In genomic region chr11:61616443-61616842, GRCh38 we compare ENCODE assay signal across 25 cellular contexts. TPM values are rescaled to one million over a fixed set of nuclear protein-coding genes. Genes with fewer than 3 reads are reported as not detected.
DNase-seq lines count a peak whose midpoint lies in the region; ATAC-seq, FAIRE-seq and TF ChIP-seq lines count a peak whose summit lies in the region.
"Had no signal": no experiment of that assay in that cellular context is flagged by ENCODE, and none has a peak within 500 bp of the region (broad histone marks: within the 10 kb centered on the region; RNA-seq: fewer than 3 reads in every experiment).

No MANE protein-coding gene starts in this region.

- H2AFZ ChIP-seq in astrocyte (ENCODE audit: low read depth, low read length) = no peak overlapping the region
- H2AFZ ChIP-seq in fibroblast of lung (ENCODE audit: low read length) = no peak overlapping the region
- H2AFZ ChIP-seq: GM23338 had no signal

- H3K4me2 ChIP-seq in astrocyte (ENCODE audit: low read length) = peak overlapping the region; percentile 69
- peak overlapping the region; percentile 40 for H3K4me2 ChIP-seq in fibroblast of lung (ENCODE audit: extremely low read depth, insufficient read depth, low read length)
- peak overlapping the region; percentile 41 for H3K4me2 ChIP-seq in skeletal muscle satellite cell (ENCODE audit: low read length)
- H3K4me2 ChIP-seq: GM23338 had no signal

- peaks cover 1% of the 10 kb centered on the region for H3K36me3 Mint-ChIP-seq in astrocyte (ENCODE audit: low read depth, unreplicated experiment)
- H3K36me3 Mint-ChIP-seq: IgD-negative memory B cell; natural killer cell treated with Interleukin-12 subunit alpha and Interleukin-12 subunit beta and Interleukin-15 and Interleukin-18, amount 100 ng/mL, for 72 hours had no signal

- no peak overlapping the region for H3K4me3 Mint-ChIP-seq in astrocyte (ENCODE audit: unreplicated experiment)
- H3K4me3 Mint-ChIP-seq: activated CD4-positive, alpha-beta T cell treated with anti-CD3 and anti-CD28 coated beads, Interleukin-2, amount 10 ng/mL, durations not matched to agents 7 days and 5 days; GM23338; IgD-negative memory B cell; natural killer cell treated with Interleukin-12 subunit alpha and Interleukin-12 subunit beta and Interleukin-15 and Interleukin-18, amount 100 ng/mL, for 72 hours had no signal

- H3K4me1 Mint-ChIP-seq in astrocyte (ENCODE audit: low read depth, unreplicated experiment) = peaks cover 13% of the 10 kb centered on the region
- H3K4me1 Mint-ChIP-seq: activated CD4-positive, alpha-beta T cell treated with anti-CD3 and anti-CD28 coated beads, Interleukin-2, amount 10 ng/mL, durations not matched to agents 7 days and 5 days; IgD-negative memory B cell had no signal

- H3K27me3 ChIP-seq in astrocyte (ENCODE audit: insufficient read depth, low read length) (no peaks in the 10 kb centered on the region), fibroblast of lung (ENCODE audit: control insufficient read depth, insufficient read depth, low read length) (no peaks in the 10 kb centered on the region), skeletal muscle satellite cell (ENCODE audit: control insufficient read depth, insufficient read depth, low read length) (no peaks in the 10 kb centered on the region)

- ATAC-seq in HG02642 (IDR thresholded peaks at IDR 0.05; ENCODE audit: poor library complexity, unreplicated experiment) = no peak
- ATAC-seq: gastroesophageal sphincter; GM23338; natural killer cell treated with Interleukin-12 subunit alpha and Interleukin-12 subunit beta and Interleukin-15 and Interleukin-18, amount 100 ng/mL, for 72 hours had no signal

- no peak overlapping the region for H3K4me3 ChIP-seq in astrocyte (ENCODE audit: insufficient read depth, low read depth, low read length)
- peak overlapping the region in 2 of 4 experiments; percentile 6 to 48 for H3K4me3 ChIP-seq in fibroblast of lung (replicated peaks in 1 of 4; ENCODE audit: control extremely low read depth in 1 of 4, insufficient read depth in 1 of 4, low read depth in 3 of 4, low read length in 4 of 4)
- no peak overlapping the region for H3K4me3 ChIP-seq in skeletal muscle satellite cell (ENCODE audit: low read length)
- H3K4me3 ChIP-seq: gastroesophageal sphincter, GM23338, sigmoid colon, transverse colon had no signal

- H3K4me1 ChIP-seq in astrocyte (ENCODE audit: insufficient read depth, low read length) (peaks cover 23% of the 10 kb centered on the region), fibroblast of lung (ENCODE audit: control insufficient read depth, extremely low read depth, insufficient read depth, low read length) (peaks cover 10% of the 10 kb centered on the region), skeletal muscle satellite cell (ENCODE audit: control insufficient read depth, insufficient read depth, low read length) (peaks cover 38% of the 10 kb centered on the region)
- H3K4me1 ChIP-seq: gastroesophageal sphincter, sigmoid colon, transverse colon had no signal

- H3K27ac ChIP-seq in astrocyte (ENCODE audit: low read depth, low read length) (peak overlapping the region; percentile 50), fibroblast of lung (ENCODE audit: insufficient read depth, low read length) (peak overlapping the region; percentile 39)
- H3K27ac ChIP-seq: gastroesophageal sphincter, sigmoid colon, transverse colon had no signal

- peaks cover 26% of the 10 kb centered on the region for H3K27me3 Mint-ChIP-seq in astrocyte (ENCODE audit: low read depth, unreplicated experiment)

- TF ChIP-seq CTCF in astrocyte (IDR thresholded peaks at IDR 0.05; ENCODE audit: insufficient read depth, low read depth, low read length) (no peak), fibroblast of lung (conservative IDR thresholded peaks at IDR 0.05 in 1 of 2, IDR thresholded peaks at IDR 0.05 in 1 of 2; ENCODE audit: low read depth in 1 of 2, low read length in 2 of 2) (no peak), GM10266 (IDR thresholded peaks at IDR 0.05; ENCODE audit: control insufficient read depth, insufficient read depth, low read depth, missing control alignments) (no peak)

- H3K36me3 ChIP-seq in astrocyte (ENCODE audit: insufficient read depth, low read length) (no peaks in the 10 kb centered on the region), fibroblast of lung (ENCODE audit: control insufficient read depth, insufficient read depth, low read length) (no peaks in the 10 kb centered on the region), skeletal muscle satellite cell (ENCODE audit: insufficient read depth, low read length) (no peaks in the 10 kb centered on the region)
- H3K36me3 ChIP-seq: gastroesophageal sphincter, sigmoid colon, transverse colon had no signal

- DNase-seq in HS-5 (ENCODE audit: low read depth) (peak; percentile 66), astrocyte (ENCODE audit: low read depth) (peak; percentile 76), fibroblast of lung (ENCODE audit: low read depth in 2 of 2) (peak; percentile 83 to 87), NCI-H1092 treated with DMSO at 0.1 percent for 48 hours (lab: John Stamatoyannopoulos, UW) (no peak), GM10266 (ENCODE audit: extremely low spot score) (no peak)
- DNase-seq: activated CD4-positive, alpha-beta T cell treated with anti-CD3 and anti-CD28 coated beads, Interleukin-2, amount 10 ng/mL, durations not matched to agents 7 days and 5 days; activated effector memory CD4-positive, alpha-beta T cell treated with anti-CD3 and anti-CD28 coated beads, Interleukin-2, amount 50 U/mL, for 16 hours; amniotic stem cell; cerebellar nuclear complex; COR-L47; left cardiac atrium; MV-4-11; NCI-H2029; posterior cingulate gyrus; sigmoid colon; stimulated activated CD4-positive, alpha-beta T cell treated with anti-CD3 and anti-CD28 coated beads, Interleukin-1b, Interleukin-23, amount 100 ng/mL, for 48 hours; stimulated activated naive CD4-positive, alpha-beta T cell treated with Interleukin-2 at 50 U/mL for 16 hours; SW 1271; transverse colon had no signal

- peak overlapping the region; percentile 59 for H3K9ac ChIP-seq in astrocyte (ENCODE audit: low read length)
- H3K9ac ChIP-seq in fibroblast of lung (ENCODE audit: insufficient read depth, low read length) = no peak overlapping the region
- H3K9ac ChIP-seq in skeletal muscle satellite cell (ENCODE audit: low read depth, low read length) = peak overlapping the region; percentile 11

- peaks cover 4% of the 10 kb centered on the region for H3K9me3 ChIP-seq in astrocyte (ENCODE audit: insufficient read depth, low read depth, low read length)
- H3K9me3 ChIP-seq in fibroblast of lung (ENCODE audit: control insufficient read depth, insufficient read depth, low read depth, low read length) = no peaks in the 10 kb centered on the region
- H3K9me3 ChIP-seq in skeletal muscle satellite cell (replicated peaks; ENCODE audit: low read length) = no peaks in the 10 kb centered on the region
- H3K9me3 ChIP-seq: gastroesophageal sphincter, sigmoid colon, transverse colon had no signal

- H3K9me3 Mint-ChIP-seq in astrocyte (ENCODE audit: unreplicated experiment) = peaks cover 6% of the 10 kb centered on the region
- H3K9me3 Mint-ChIP-seq: activated CD4-positive, alpha-beta T cell treated with anti-CD3 and anti-CD28 coated beads, Interleukin-2, amount 10 ng/mL, durations not matched to agents 7 days and 5 days; GM23338; natural killer cell treated with Interleukin-12 subunit alpha and Interleukin-12 subunit beta and Interleukin-15 and Interleukin-18, amount 100 ng/mL, for 72 hours had no signal

- H3K79me2 ChIP-seq in astrocyte (ENCODE audit: insufficient read depth, low read length) (no peaks in the 10 kb centered on the region), fibroblast of lung (ENCODE audit: control insufficient read depth, insufficient read depth, low read length) (no peaks in the 10 kb centered on the region)

- H3K27ac Mint-ChIP-seq in astrocyte (ENCODE audit: unreplicated experiment) = no peak overlapping the region
- H3K27ac Mint-ChIP-seq: activated CD4-positive, alpha-beta T cell treated with anti-CD3 and anti-CD28 coated beads, Interleukin-2, amount 10 ng/mL, durations not matched to agents 7 days and 5 days; GM23338; IgD-negative memory B cell; natural killer cell treated with Interleukin-12 subunit alpha and Interleukin-12 subunit beta and Interleukin-15 and Interleukin-18, amount 100 ng/mL, for 72 hours had no signal

- no peak for FAIRE-seq in astrocyte (lab: Jason Lieb, UNC)

- H4K20me1 ChIP-seq in astrocyte (ENCODE audit: insufficient read depth, low read length) (no peaks in the 10 kb centered on the region), fibroblast of lung (ENCODE audit: control insufficient read depth, extremely low read depth, insufficient read depth, low read length) (no peaks in the 10 kb centered on the region)

RNA-seq across cellular contexts. Expression of gene SYT7, which starts 35.6 kb away (rescaled TPM):
- 3.7 and 3.8 TPM in 2 replicates for total RNA-seq in astrocyte
- 9.2 and 25.9 TPM in 2 replicates for total RNA-seq in fibroblast of lung
- polyA plus RNA-seq in fibroblast of lung = 2.5 and 7.1 TPM in 2 replicates
- polyA plus RNA-seq in fibroblast of lung (2012) = 3.5 and 8.8 TPM in 2 replicates
- polyA minus RNA-seq in fibroblast of lung (ENCODE audit: low replicate concordance) = 6.0 and 22.8 TPM in 2 replicates
- 2.0 and 5.1 TPM in 2 replicates for total RNA-seq in skeletal muscle satellite cell (2012; rRNA removed)
- total RNA-seq: activated CD4-positive, alpha-beta T cell treated with anti-CD3 and anti-CD28 coated beads, Interleukin-2, amount 10 ng/mL, durations not matched to agents 7 days and 5 days; natural killer cell treated with Interleukin-12 subunit alpha and Interleukin-12 subunit beta and Interleukin-15 and Interleukin-18, amount 100 ng/mL, for 72 hours had no signal
- polyA plus RNA-seq: IgD-negative memory B cell had no signal

Comparison
In these comparisons a context has a peak if more than half of its experiments do, and no peak if none do; other contexts are left out.
1. DNase-seq: peak in HS-5 (single experiment), astrocyte (single experiment) and fibroblast of lung (2 of 2); none in NCI-H1092 treated with DMSO at 0.1 percent for 48 hours (single experiment) and GM10266 (single experiment).
2. Peak in every context shown above with its lines, with median percentiles within 50 percentile points of each other: H3K4me2 ChIP-seq.